In the genomic region with DNA sequence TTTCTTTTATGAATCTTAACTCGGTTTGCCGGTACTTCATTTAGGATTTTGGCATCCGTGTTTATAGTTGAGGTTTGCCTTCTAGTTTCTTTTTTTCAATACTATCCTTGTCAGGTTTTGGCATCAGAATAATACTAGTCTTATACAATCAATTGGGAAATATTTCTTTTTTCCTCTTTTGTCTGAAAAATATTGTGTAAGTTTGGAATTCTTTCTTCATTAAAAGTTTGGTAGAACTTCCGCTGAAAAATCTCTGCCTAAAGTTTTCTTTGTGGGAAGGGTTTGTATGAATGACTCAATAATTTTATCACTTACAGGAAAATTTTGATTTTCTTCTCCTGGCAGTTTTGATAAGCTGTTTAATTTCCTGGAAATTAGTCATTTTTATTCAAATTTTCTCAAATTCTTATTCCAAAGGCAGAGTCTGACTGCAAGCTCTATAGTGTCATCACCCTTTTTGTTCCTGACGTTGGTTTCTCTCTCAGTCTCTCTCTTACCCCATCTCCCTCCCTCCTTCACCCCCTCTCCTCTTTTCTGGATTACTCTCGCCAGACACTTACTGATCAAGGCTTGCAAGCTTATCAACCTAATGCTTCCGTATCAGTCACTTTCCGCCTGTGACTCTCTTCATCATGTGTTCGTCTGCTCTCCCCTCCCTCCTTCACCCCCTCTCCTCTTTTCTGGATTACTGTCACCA, we compare ENCODE assay signal across 17 cellular contexts.
"Had no signal": no experiment of that assay in that cellular context is flagged by ENCODE, and none has a peak within 500 bp of the region (broad histone marks: within the 10 kb centered on the region; RNA-seq: fewer than 3 reads in every experiment).

No MANE protein-coding gene starts in this region.

- ATAC-seq: Panc1 had no signal

- H3K27ac ChIP-seq: RWPE1 had no signal

- DNase-seq: Karpas-422, KG1, MM.1S, NCI-H1092 treated with DMSO at 0.1 percent for 48 hours, NCI-H1436, NCI-H187 treated with DMSO at 0.1 percent for 48 hours, NCI-H2029 treated with DMSO at 0.1 percent for 48 hours, NCI-H2171 treated with DMSO at 0.1 percent for 48 hours, NCI-H345, NCI-H446 treated with DMSO at 0.1 percent for 48 hours, NCI-H510A treated with DMSO at 0.1 percent for 48 hours, NCI-H526, SHP77, SK-N-SH, SW 1271 had no signal
